In genomic region chr18:6920099-6920955, GRCh38 we compare ENCODE assay signal across 8 cellular contexts.
DNase-seq lines count a peak whose midpoint lies in the region; ATAC-seq, FAIRE-seq and TF ChIP-seq lines count a peak whose summit lies in the region.

No MANE protein-coding gene starts in this region.

- no peaks in the 10 kb centered on the region for H3K36me3 ChIP-seq in H7 (replicated peaks; ENCODE audit: control insufficient read depth, insufficient read depth, low read length)
- H3K36me3 ChIP-seq in right atrium auricular region, result no peaks in the 10 kb centered on the region
- no peaks in the 10 kb centered on the region for H3K36me3 ChIP-seq in small intestine (ENCODE audit: control insufficient read depth in 2 of 2, insufficient read depth in 2 of 2, low read length in 2 of 2)

- H3K4me3 ChIP-seq in H7 (ENCODE audit: insufficient read depth, low read depth, low read length), result no peak overlapping the region
- H3K4me3 ChIP-seq in right atrium auricular region, result no peak overlapping the region
- H3K4me3 ChIP-seq in small intestine (ENCODE audit: low read depth in 1 of 2, low read length in 2 of 2), result no peak overlapping the region

- no peaks in the 10 kb centered on the region for H3K27me3 ChIP-seq in H7 (ENCODE audit: control insufficient read depth, insufficient read depth, low read length)
- no peaks in the 10 kb centered on the region for H3K27me3 ChIP-seq in right atrium auricular region
- H3K27me3 ChIP-seq in small intestine (ENCODE audit: control insufficient read depth in 2 of 2, insufficient read depth in 2 of 2, low read length in 2 of 2), result no peaks in the 10 kb centered on the region

- 66 to 79% (median 78%) methylated on average over 20 to 37 of the region's 37 CpGs for WGBS in small intestine, 3 donors

- peaks cover 3% of the 10 kb centered on the region for H3K4me1 Mint-ChIP-seq in activated naive CD8-positive, alpha-beta T cell treated with anti-CD3 and anti-CD28 coated beads, Interleukin-2, amount 50 U/mL, for 24 hours
- no peaks in the 10 kb centered on the region for H3K4me1 Mint-ChIP-seq in T-helper 17 cell

- H3K36me3 Mint-ChIP-seq in activated naive CD8-positive, alpha-beta T cell treated with anti-CD3 and anti-CD28 coated beads, Interleukin-2, amount 50 U/mL, for 24 hours (ENCODE audit: low read depth), result peaks cover 3% of the 10 kb centered on the region
- no peaks in the 10 kb centered on the region for H3K36me3 Mint-ChIP-seq in T-helper 17 cell (ENCODE audit: low read depth)

- no peak for FAIRE-seq in small intestine (lab: Jason Lieb, UNC)

- no peak overlapping the region for H3K27ac ChIP-seq in right atrium auricular region
- H3K27ac ChIP-seq in small intestine (ENCODE audit: low read depth in 1 of 2, low read length in 1 of 2), result no peak overlapping the region

- H3K4me1 ChIP-seq in right atrium auricular region (no peaks in the 10 kb centered on the region), small intestine (ENCODE audit: control insufficient read depth in 2 of 2, insufficient read depth in 1 of 2, low read depth in 1 of 2, low read length in 1 of 2) (no peaks in the 10 kb centered on the region)

- H3K27me3 Mint-ChIP-seq in activated naive CD8-positive, alpha-beta T cell treated with anti-CD3 and anti-CD28 coated beads, Interleukin-2, amount 50 U/mL, for 24 hours, result peaks cover 4% of the 10 kb centered on the region
- no peaks in the 10 kb centered on the region for H3K27me3 Mint-ChIP-seq in T-helper 17 cell

- peak; percentile 29 to 64 for TF ChIP-seq CTCF in right atrium auricular region (IDR thresholded peaks at IDR 0.05)

- H3K4me3 Mint-ChIP-seq in activated naive CD8-positive, alpha-beta T cell treated with anti-CD3 and anti-CD28 coated beads, Interleukin-2, amount 50 U/mL, for 24 hours, result peak overlapping the region; percentile 19
- H3K4me3 Mint-ChIP-seq in T-helper 17 cell, result no peak overlapping the region

- DNase-seq in COLO668 (lab: John Stamatoyannopoulos, UW; ENCODE audit: unreplicated experiment) (peak; percentile 59), H7 (peak; percentile 73), NCI-H510A (lab: John Stamatoyannopoulos, UW) (peak; percentile 28), right atrium auricular region (ENCODE audit: low spot score) (no peak), small intestine (peak; percentile 78), T-helper 17 cell (no peak)
- peak; percentile 31 for DNase-seq in activated naive CD8-positive, alpha-beta T cell treated with anti-CD3 and anti-CD28 coated beads, Interleukin-2, amount 50 U/mL, for 24 hours
- no peak for DNase-seq in activated effector memory CD4-positive, alpha-beta T cell treated with Interleukin-2 at 50 U/mL for 16 hours

- ATAC-seq in activated naive CD8-positive, alpha-beta T cell treated with anti-CD3 and anti-CD28 coated beads, Interleukin-2, amount 50 U/mL, for 24 hours, result no peak
- no peak for ATAC-seq in T-helper 17 cell

- peaks cover 5% of the 10 kb centered on the region for H3K9me3 Mint-ChIP-seq in activated naive CD8-positive, alpha-beta T cell treated with anti-CD3 and anti-CD28 coated beads, Interleukin-2, amount 50 U/mL, for 24 hours

- peak overlapping the region; percentile 84 for H3K27ac Mint-ChIP-seq in activated naive CD8-positive, alpha-beta T cell treated with anti-CD3 and anti-CD28 coated beads, Interleukin-2, amount 50 U/mL, for 24 hours
- H3K27ac Mint-ChIP-seq in T-helper 17 cell, result no peak overlapping the region

- peaks cover 0 to 4% of the 10 kb centered on the region in 2 donors for H3K9me3 ChIP-seq in right atrium auricular region
- H3K9me3 ChIP-seq in small intestine (ENCODE audit: control insufficient read depth, low read depth), result no peaks in the 10 kb centered on the region
- no peaks in the 10 kb centered on the region for H3K9me3 ChIP-seq in T-helper 17 cell (ENCODE audit: control insufficient read depth, low read length, poor library complexity, severe bottlenecking)

Comparison
In these comparisons a context has a peak if more than half of its experiments do, and no peak if none do; other contexts are left out.
1. DNase-seq: peak in COLO668 (single experiment), H7 (single experiment), NCI-H510A (single experiment), activated naive CD8-positive, alpha-beta T cell treated with anti-CD3 and anti-CD28 coated beads, Interleukin-2, amount 50 U/mL, for 24 hours (single experiment) and small intestine (single experiment); none in right atrium auricular region (single experiment), activated effector memory CD4-positive, alpha-beta T cell treated with Interleukin-2 at 50 U/mL for 16 hours (single experiment) and T-helper 17 cell (0 of 3).